Comparison of ENCODE assay signal across 1 cellular context in genomic region chr14:92954933-92955332, GRCh38.
TF ChIP-seq lines count a peak whose summit lies in the region.

No MANE protein-coding gene starts in this region.

TF ChIP-seq in K562, 482 proteins besides CTCF, POLR2A, EP300 and RAD21:
- TF ChIP-seq ZBTB40 (IDR thresholded peaks at IDR 0.05) (peak; percentile 68), ZBTB40 (CRISPR knock-in tag; IDR thresholded peaks at IDR 0.05) (no peak), CHD1 (IDR thresholded peaks at IDR 0.05; ENCODE audit: low read length) (no peak)
